In the genomic region with DNA sequence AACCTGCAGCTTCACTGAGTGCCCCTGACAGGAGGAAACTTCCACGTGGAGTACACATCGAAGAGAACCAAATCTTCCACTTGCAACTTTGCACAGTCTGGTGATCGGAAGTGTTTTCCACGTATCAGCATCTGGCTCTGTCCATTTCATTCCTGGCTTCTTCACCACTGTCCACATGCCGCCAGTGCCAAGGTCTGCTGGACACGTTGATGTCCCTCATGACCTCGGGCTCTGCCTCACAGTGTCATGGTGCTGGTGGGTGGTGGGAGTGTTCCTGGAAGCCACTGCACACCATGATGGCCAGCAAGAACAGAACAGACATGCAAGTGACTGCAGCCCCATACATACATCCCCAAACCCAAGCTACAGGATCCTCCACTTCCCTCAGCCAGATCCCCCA, we compare ENCODE assay signal across 27 cellular contexts. TPM values are rescaled to one million over a fixed set of nuclear protein-coding genes. Genes with fewer than 3 reads are reported as not detected.
"Had no signal": no experiment of that assay in that cellular context is flagged by ENCODE, and none has a peak within 500 bp of the region (broad histone marks: within the 10 kb centered on the region; RNA-seq: fewer than 3 reads in every experiment).

No MANE protein-coding gene starts in this region.

- DNase-seq: activated CD4-positive, alpha-beta memory T cell treated with anti-CD3 and anti-CD28 coated beads for 36 hours; activated CD4-positive, alpha-beta T cell treated with anti-CD3 and anti-CD28 coated beads for 36 hours; activated CD4-positive, alpha-beta T cell treated with anti-CD3 and anti-CD28 coated beads, Interleukin-2, amount 10 ng/mL, durations not matched to agents 24 days and 14 days; activated CD4-positive, CD25-positive, alpha-beta regulatory T cell; activated CD8-positive, alpha-beta memory T cell treated with anti-CD3 and anti-CD28 coated beads, Interleukin-2, amount 10 ng/mL, durations not matched to agents 7 days and 5 days; activated CD8-positive, alpha-beta T cell treated with anti-CD3 and anti-CD28 coated beads, Interleukin-2, amount 10 ng/mL, durations not matched to agents 7 days and 5 days; activated effector memory CD4-positive, alpha-beta T cell treated with anti-CD3 and anti-CD28 coated beads, Interleukin-2, amount 50 U/mL, for 16 hours; activated naive CD4-positive, alpha-beta T cell treated with anti-CD3 and anti-CD28 coated beads for 36 hours; activated naive CD8-positive, alpha-beta T cell treated with anti-CD3 and anti-CD28 coated beads for 36 hours; activated naive CD8-positive, alpha-beta T cell treated with anti-CD3 and anti-CD28 coated beads, Interleukin-2, amount 50 U/mL, for 24 hours; activated T-cell treated with anti-CD3 and anti-CD28 coated beads, Interleukin-2, amount 50 U/mL, for 1 hour; activated T-cell treated with anti-CD3 and anti-CD28 coated beads, Interleukin-2, amount 50 U/mL, for 48 hours; amygdala; body of pancreas; central memory CD4-positive, alpha-beta T cell; cerebellar nuclear complex; colonic mucosa; effector CD8-positive, alpha-beta T cell; foreskin fibroblast; head of caudate nucleus had no signal

- H3K27me3 ChIP-seq: adrenal gland, body of pancreas, cardiac muscle cell, colonic mucosa had no signal

- H3K27ac ChIP-seq: adrenal gland, body of pancreas, cardiac muscle cell, colonic mucosa had no signal

- H3K9me3 ChIP-seq: adrenal gland, body of pancreas, colonic mucosa had no signal

- FAIRE-seq: endometrium, frontal cortex had no signal

- H3K4me1 ChIP-seq: colonic mucosa had no signal

- ATAC-seq: activated CD4-positive, alpha-beta T cell treated with anti-CD3 and anti-CD28 coated beads for 36 hours; activated CD8-positive, alpha-beta memory T cell treated with anti-CD3 and anti-CD28 coated beads, Interleukin-2, amount 10 ng/mL, durations not matched to agents 7 days and 5 days; activated CD8-positive, alpha-beta T cell treated with anti-CD3 and anti-CD28 coated beads, Interleukin-2, amount 10 ng/mL, durations not matched to agents 7 days and 5 days; activated naive CD8-positive, alpha-beta T cell treated with anti-CD3 and anti-CD28 coated beads, Interleukin-2, amount 50 U/mL, for 24 hours; body of pancreas; esophagus mucosa had no signal

- H3K4me3 ChIP-seq: adrenal gland, body of pancreas, cardiac muscle cell, colonic mucosa had no signal

- H3K36me3 ChIP-seq: adrenal gland, cardiac muscle cell, colonic mucosa had no signal

RNA-seq across cellular contexts. Expression of a gene that starts 48.4 kb away (rescaled TPM):
- total RNA-seq: activated CD4-positive, alpha-beta memory T cell treated with anti-CD3 and anti-CD28 coated beads for 36 hours; activated CD4-positive, alpha-beta T cell treated with anti-CD3 and anti-CD28 coated beads for 36 hours; activated naive CD4-positive, alpha-beta T cell treated with anti-CD3 and anti-CD28 coated beads for 36 hours; activated naive CD8-positive, alpha-beta T cell treated with anti-CD3 and anti-CD28 coated beads for 36 hours; dermis microvascular lymphatic vessel endothelial cell; epithelial cell of proximal tubule had no signal
